In the genomic region with DNA sequence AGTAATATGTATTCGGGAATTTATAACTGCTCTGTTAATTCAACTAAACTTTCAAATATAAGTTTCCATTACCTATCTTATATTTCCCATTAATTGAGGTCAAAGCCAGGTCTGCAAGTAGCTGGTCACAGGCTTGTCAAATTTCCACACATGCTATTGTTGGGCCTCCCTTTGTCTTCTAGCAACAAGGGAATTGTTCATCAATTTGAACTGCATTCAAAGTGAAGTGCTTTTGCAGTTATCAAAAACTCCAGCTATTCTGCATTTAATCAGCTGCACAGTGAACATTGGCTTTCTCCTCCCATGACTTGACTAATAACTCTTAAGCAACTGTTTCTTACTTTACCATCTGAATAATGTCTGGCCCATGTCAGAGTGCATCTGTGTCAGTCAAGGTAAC, we compare ENCODE assay signal across 23 cellular contexts.
A peak's percentile ranks its signal among the peaks of the same experiment; 100 is the strongest.
DNase-seq lines count a peak whose midpoint lies in the region; ATAC-seq and TF ChIP-seq lines count a peak whose summit lies in the region.
"Had no signal": no experiment of that assay in that cellular context is flagged by ENCODE, and none has a peak within 500 bp of the region (broad histone marks: within the 10 kb centered on the region; RNA-seq: fewer than 3 reads in every experiment).

No MANE protein-coding gene starts in this region.

- peaks cover 9 to 13% of the 10 kb centered on the region in 2 donors for H3K36me3 Mint-ChIP-seq in naive B cell
- H3K36me3 Mint-ChIP-seq: CD4-positive, CD25-positive, alpha-beta regulatory T cell had no signal

- no peak overlapping the region for H2AFZ ChIP-seq in SU-DHL-6 (ENCODE audit: low read depth, low read length, severe bottlenecking)

- peak overlapping the region; percentile 99 for H3K27ac ChIP-seq in SU-DHL-6 (ENCODE audit: low read depth, low read length)
- H3K27ac ChIP-seq: SK-N-MC had no signal

- no peak for TF ChIP-seq CTCF in SU-DHL-6 (IDR thresholded peaks at IDR 0.05; ENCODE audit: insufficient read depth, low read length, poor library complexity, severe bottlenecking)

- peak overlapping the region; percentile 90 to 97 (median 90) for H3K27ac Mint-ChIP-seq in naive B cell
- H3K27ac Mint-ChIP-seq: CD4-positive, CD25-positive, alpha-beta regulatory T cell had no signal

- ATAC-seq in naive B cell (ENCODE audit: low read depth in 2 of 2) (no peak), HG03521 (IDR thresholded peaks at IDR 0.05; ENCODE audit: unreplicated experiment) (no peak)
- ATAC-seq: HepG2 had no signal

- DNase-seq in NCI-H82 (lab: John Stamatoyannopoulos, UW) (peak; percentile 21), NCI-H82 treated with DMSO at 0.1 percent for 48 hours (lab: John Stamatoyannopoulos, UW; ENCODE audit: unreplicated experiment) (no peak), naive B cell (no peak), dermis blood vessel endothelial cell (no peak), NCI-H526 (lab: John Stamatoyannopoulos, UW) (no peak)
- no peak for DNase-seq in stimulated activated CD4-positive, alpha-beta T cell treated with anti-CD3 and anti-CD28 coated beads, Interleukin-15, amount 100 ng/mL, for 24 hours
- DNase-seq: 8988T; BE2C; CD4-positive, CD25-positive, alpha-beta regulatory T cell; COR-L47; DMS 273 treated with DMSO at 0.1 percent for 48 hours; DND-41; KG1; NCI-H187; NCI-H2107; NCI-H226; NCI-H524; NK-92 treated with Interleukin-12 subunit alpha and Interleukin-12 subunit beta, amount 100 ng/mL, for 24 hours; SHP77 had no signal

- H3K9me2 ChIP-seq in SU-DHL-6 (replicated peaks; ENCODE audit: insufficient read depth, low read length): no peaks in the 10 kb centered on the region

- H3K9me3 Mint-ChIP-seq in naive B cell: peaks cover 4 to 12% (median 8%) of the 10 kb centered on the region in 7 donors

- H3F3A ChIP-seq in SU-DHL-6 (ENCODE audit: insufficient read depth): peaks cover 34% of the 10 kb centered on the region

- peak overlapping the region; percentile 61 to 92 (median 85) for H3K4me3 Mint-ChIP-seq in naive B cell
- H3K4me3 Mint-ChIP-seq: CD4-positive, CD25-positive, alpha-beta regulatory T cell had no signal

- H3K4me2 ChIP-seq in SU-DHL-6 (ENCODE audit: low read depth, low read length, poor library complexity, severe bottlenecking): peak overlapping the region; percentile 94

- no peaks in the 10 kb centered on the region for H3K27me3 ChIP-seq in SU-DHL-6 (ENCODE audit: low read length)
- H3K27me3 ChIP-seq: BE2C had no signal

- peak overlapping the region; percentile 51 for H3K4me3 ChIP-seq in SU-DHL-6 (ENCODE audit: insufficient read depth, low read length, poor library complexity, severe bottlenecking)
- H3K4me3 ChIP-seq: SK-N-MC had no signal

- no peaks in the 10 kb centered on the region for H3K9me3 ChIP-seq in SU-DHL-6 (ENCODE audit: insufficient read depth, low read length)
- H3K9me3 ChIP-seq: BE2C had no signal

- H4K20me1 ChIP-seq in SU-DHL-6 (ENCODE audit: low read depth, low read length): no peaks in the 10 kb centered on the region

- H3K36me3 ChIP-seq in SU-DHL-6 (ENCODE audit: low read length): peaks cover 9% of the 10 kb centered on the region; the same call in 1 of the 2 replicates
- H3K36me3 ChIP-seq: BE2C had no signal

- H3K9ac ChIP-seq in SU-DHL-6 (ENCODE audit: low read length): peak overlapping the region; percentile 66

- peaks cover 4% of the 10 kb centered on the region; the same call in 1 of the 2 replicates for H3K79me2 ChIP-seq in SU-DHL-6 (ENCODE audit: insufficient read depth, low read length)

- H3K4me1 Mint-ChIP-seq in naive B cell: peaks cover 46 to 60% (median 47%) of the 10 kb centered on the region in 3 donors

- H3K27me3 Mint-ChIP-seq in naive B cell: no peaks in the 10 kb centered on the region
- H3K27me3 Mint-ChIP-seq: CD4-positive, CD25-positive, alpha-beta regulatory T cell had no signal
